ENCODE assay signal across 8 cellular contexts in genomic region chr2:231463698-231464575, GRCh38. TPM values are rescaled to one million over a fixed set of nuclear protein-coding genes. Genes with fewer than 3 reads are reported as not detected.
DNase-seq lines count a peak whose midpoint lies in the region; ATAC-seq and TF ChIP-seq lines count a peak whose summit lies in the region.

NCL (minus strand) TSS chr2:231464484; CDS start chr2:231464353, 131 bp downstream.

- peak within 1 kb of the TSS; percentile 98 for H3K4me3 ChIP-seq in AG04450 (ENCODE audit: low read depth, low read length)

- H3K27me3 ChIP-seq in AG04450 (ENCODE audit: control insufficient read depth, insufficient read depth, low read length) (no peaks in the 10 kb centered on the region), layer of hippocampus (ENCODE audit: control insufficient read depth, insufficient read depth, low read length) (no peaks in the 10 kb centered on the region)

- CTCF ChIA-PET in AG04450 (lab: Charles Lee), result interaction anchor here (1.1 to 4.1 kb wide), 6 partner anchors 10 to 251 kb away, joined by 3 to 31 read pairs (median 5); no protein-coding TSS in a partner anchor

- no peak for TF ChIP-seq CTCF in AG04450 (IDR thresholded peaks at IDR 0.05; ENCODE audit: low read depth, low read length)

- H3K27ac ChIP-seq in AG04450 (ENCODE audit: low read depth, low read length), result peak within 1 kb of the TSS; percentile 99
- H3K27ac ChIP-seq in layer of hippocampus (ENCODE audit: low read depth, low read length), result peak within 1 kb of the TSS; percentile 91

- H3K9me3 ChIP-seq in AG04450 (ENCODE audit: control insufficient read depth, insufficient read depth, low read length), result peaks cover 7% of the 10 kb centered on the region; the same call in 1 of the 2 replicates

- POLR2A ChIA-PET in AG04450 (lab: Yijun Ruan, JAX), result interaction anchor here (0.6 to 2.8 kb wide), 39 partner anchors 9 to 411 kb away, joined by 3 to 72 read pairs (median 5); partner anchors contain the start of gene PTMA

- ATAC-seq in GM18909 (IDR thresholded peaks at IDR 0.05; ENCODE audit: poor library complexity, unreplicated experiment) (peak; percentile 91), HG03175 (IDR thresholded peaks at IDR 0.05; ENCODE audit: unreplicated experiment) (peak; percentile 89)
- ATAC-seq in activated CD4-positive, CD25-positive, alpha-beta regulatory T cell treated with anti-CD3 and anti-CD28 coated beads, Interleukin-2, amount 50 U/mL, for 24 hours, result peak; percentile 89 to 92

- DNase-seq in AG04450 (ENCODE audit: low read depth, low spot score) (peak; percentile 94), NCI-H226 (peak; percentile 97), cerebellar cortex (ENCODE audit: low spot score) (peak; percentile 24)
- DNase-seq in stimulated activated CD4-positive, alpha-beta T cell treated with anti-CD3 and anti-CD28 coated beads, Interleukin-2, amount 100 ng/mL, for 4 hours (ENCODE audit: low read depth), result peak; percentile 88

RNA-seq across cellular contexts. Expression of gene NCL, which starts in this region (rescaled TPM):
- polyA plus RNA-seq in AG04450 (2011; rRNA removed), result 165 and 225 TPM in 2 replicates
- polyA minus RNA-seq in AG04450 (2011; rRNA and poly(A)+ RNA removed), result 100 and 125 TPM in 2 replicates

Comparison
In these comparisons a context has a peak if more than half of its experiments do, and no peak if none do; other contexts are left out.
1. Peak in every context shown above with its lines: DNase-seq, ATAC-seq, H3K4me3 ChIP-seq and H3K27ac ChIP-seq.
2. DNase-seq: peak in every context shown above with its lines; median percentile 97 in NCI-H226; 94 in AG04450; 88 in stimulated activated CD4-positive, alpha-beta T cell treated with anti-CD3 and anti-CD28 coated beads, Interleukin-2, amount 100 ng/mL, for 4 hours; 24 in cerebellar cortex.